In the genomic region with DNA sequence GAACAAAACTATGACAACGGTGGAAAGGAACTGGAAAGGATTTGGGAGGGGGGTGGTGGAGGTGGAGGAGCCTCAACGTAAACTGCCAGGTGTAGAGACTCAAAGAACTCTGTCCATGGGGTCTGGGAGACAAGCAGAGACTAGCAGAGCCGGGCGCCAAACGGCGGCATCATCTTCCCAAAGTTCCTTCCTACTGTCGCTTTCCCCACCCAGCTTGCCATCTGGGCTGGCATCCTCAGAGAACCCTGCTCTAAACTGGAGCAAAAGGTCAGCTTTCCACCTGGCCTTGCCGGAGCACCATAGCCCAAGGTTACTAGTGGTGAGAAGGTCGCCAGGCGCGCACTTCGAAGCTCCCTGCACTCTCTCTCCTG, we compare ENCODE assay signal across 8 cellular contexts. TPM values are rescaled to one million over a fixed set of nuclear protein-coding genes. Genes with fewer than 3 reads are reported as not detected.
DNase-seq lines count a peak whose midpoint lies in the region; ATAC-seq, FAIRE-seq and TF ChIP-seq lines count a peak whose summit lies in the region.

No MANE protein-coding gene starts in this region.

- H3K36me3 Mint-ChIP-seq in activated B cell treated with CpG ODN at 0.5 μM for 24 hours (ENCODE audit: low read depth) = peaks cover 4% of the 10 kb centered on the region
- peaks cover 1 to 5% of the 10 kb centered on the region in 2 donors for H3K36me3 Mint-ChIP-seq in stimulated activated naive B cell treated with anti-CD40 and anti-IgM and Interleukin-4, amounts not matched to agents 10 μg/mL and 1 μg/mL and 100 μg/mL, for 72 hours

- peak overlapping the region; percentile 70 for H3K9ac ChIP-seq in iPS-15b (ENCODE audit: low read depth, low read length)

- TF ChIP-seq CTCF in activated B cell treated with CpG ODN at 0.5 μM for 24 hours (IDR thresholded peaks at IDR 0.05) = no peak

- H3K27me3 Mint-ChIP-seq in activated B cell treated with CpG ODN at 0.5 μM for 24 hours = no peaks in the 10 kb centered on the region
- H3K27me3 Mint-ChIP-seq in stimulated activated naive B cell treated with anti-CD40 and anti-IgM and Interleukin-4, amounts not matched to agents 10 μg/mL and 1 μg/mL and 100 μg/mL, for 72 hours = no peaks in the 10 kb centered on the region

- H3K4me1 Mint-ChIP-seq in activated B cell treated with CpG ODN at 0.5 μM for 24 hours = peaks cover 57% of the 10 kb centered on the region
- peaks cover 32 to 70% of the 10 kb centered on the region in 2 donors for H3K4me1 Mint-ChIP-seq in stimulated activated naive B cell treated with anti-CD40 and anti-IgM and Interleukin-4, amounts not matched to agents 10 μg/mL and 1 μg/mL and 100 μg/mL, for 72 hours

- peak overlapping the region; percentile 53 for H3K4me3 ChIP-seq in iPS-15b (ENCODE audit: low read depth, low read length)

- no peaks in the 10 kb centered on the region for H3K36me3 ChIP-seq in iPS-15b (ENCODE audit: control insufficient read depth, insufficient read depth, low read length)

- CTCF ChIA-PET in activated B cell treated with CpG ODN at 0.5 μM for 24 hours (lab: Charles Lee) = interaction anchor here (2.2 kb wide), 1 partner anchor 85 kb away, joined by 5 read pairs; no protein-coding TSS in a partner anchor

- intact Hi-C loops in activated B cell treated with CpG ODN at 0.5 μM for 24 hours (cut with micrococcal nuclease) = loop anchor here (1.0 to 10.0 kb wide), 2 partner anchors 8 to 1488 kb away; no protein-coding TSS in a partner anchor

- no peak for FAIRE-seq in RCC 7860 (lab: Jason Lieb, UNC)

- ATAC-seq in activated B cell treated with CpG ODN at 0.5 μM for 24 hours (ENCODE audit: low read depth) (no peak), GM21515 (IDR thresholded peaks at IDR 0.05; ENCODE audit: unreplicated experiment) (no peak)
- no peak for ATAC-seq in stimulated activated naive B cell treated with anti-CD40 and anti-IgM and Interleukin-4, amounts not matched to agents 10 μg/mL and 1 μg/mL and 100 μg/mL, for 72 hours (replicated peaks)

- peak overlapping the region; percentile 88 for H3K4me3 Mint-ChIP-seq in activated B cell treated with CpG ODN at 0.5 μM for 24 hours
- peak overlapping the region; percentile 90 to 99 for H3K4me3 Mint-ChIP-seq in stimulated activated naive B cell treated with anti-CD40 and anti-IgM and Interleukin-4, amounts not matched to agents 10 μg/mL and 1 μg/mL and 100 μg/mL, for 72 hours

- H3K4me1 ChIP-seq in iPS-15b (ENCODE audit: control insufficient read depth, insufficient read depth, low read length) = peaks cover 30% of the 10 kb centered on the region

- no peaks in the 10 kb centered on the region for H3K9me3 Mint-ChIP-seq in activated B cell treated with CpG ODN at 0.5 μM for 24 hours
- no peaks in the 10 kb centered on the region for H3K9me3 Mint-ChIP-seq in stimulated activated naive B cell treated with anti-CD40 and anti-IgM and Interleukin-4, amounts not matched to agents 10 μg/mL and 1 μg/mL and 100 μg/mL, for 72 hours

- DNase-seq in NCI-H1105 treated with DMSO at 0.1 percent for 48 hours (lab: John Stamatoyannopoulos, UW) (peak; percentile 71), NCI-H1105 (lab: John Stamatoyannopoulos, UW) (no peak), activated B cell treated with CpG ODN at 0.5 μM for 24 hours (no peak), activated gamma-delta T cell (lab: John Stamatoyannopoulos, UW) (no peak), RCC 7860 (ENCODE audit: low spot score) (no peak)
- no peak for DNase-seq in stimulated activated naive B cell treated with anti-CD40 and anti-IgM and Interleukin-4, amounts not matched to agents 10 μg/mL and 1 μg/mL and 100 μg/mL, for 72 hours

- H3K27ac Mint-ChIP-seq in activated B cell treated with CpG ODN at 0.5 μM for 24 hours = peak overlapping the region; percentile 97
- peak overlapping the region; percentile 99 for H3K27ac Mint-ChIP-seq in stimulated activated naive B cell treated with anti-CD40 and anti-IgM and Interleukin-4, amounts not matched to agents 10 μg/mL and 1 μg/mL and 100 μg/mL, for 72 hours

- peaks cover 3% of the 10 kb centered on the region for H3K27me3 ChIP-seq in iPS-15b (ENCODE audit: control insufficient read depth, insufficient read depth, low read length)

- no peaks in the 10 kb centered on the region for H3K9me3 ChIP-seq in iPS-15b (ENCODE audit: control insufficient read depth, insufficient read depth, low read length)

- POLR2A ChIA-PET in activated B cell treated with CpG ODN at 0.5 μM for 24 hours (lab: Charles Lee) = interaction anchor here (0.6 to 4.9 kb wide), 9 partner anchors 12 to 87 kb away, joined by 3 to 41 read pairs (median 6); no protein-coding TSS in a partner anchor

RNA-seq across cellular contexts. Expression of a gene that starts 4.0 kb away (rescaled TPM):
- 14.0 and 14.5 TPM in 2 replicates for total RNA-seq in activated B cell treated with CpG ODN at 0.5 μM for 24 hours
